ENCODE assay signal across 18 cellular contexts in genomic region chr5:159440948-159441347, GRCh38.
"Had no signal": no experiment of that assay in that cellular context is flagged by ENCODE, and none has a peak within 500 bp of the region (broad histone marks: within the 10 kb centered on the region; RNA-seq: fewer than 3 reads in every experiment).

No MANE protein-coding gene starts in this region.

- H2AFZ ChIP-seq: hepatocyte had no signal

- H3K79me2 ChIP-seq: hepatocyte had no signal

- DNase-seq: esophagus squamous epithelium; foreskin fibroblast; left cardiac atrium; naive B cell; occipital lobe; right lobe of liver; spleen; stimulated activated CD4-positive, alpha-beta T cell treated with anti-CD3 and anti-CD28 coated beads, Interleukin-2, amount 100 ng/mL, for 24 hours; stimulated activated CD4-positive, alpha-beta T cell treated with anti-CD3 and anti-CD28 coated beads, Interleukin-4, amount 100 ng/mL, for 4 hours; stimulated activated naive B cell treated with anti-CD40 and anti-IgM and Interleukin-4, amounts not matched to agents 10 μg/mL and 1 μg/mL and 100 μg/mL, for 72 hours; stimulated activated naive CD8-positive, alpha-beta T cell treated with anti-CD3 and anti-CD28 coated beads, Interleukin-15, amount 100 ng/mL, for 72 hours; upper lobe of right lung had no signal

- H3K4me3 ChIP-seq: esophagus squamous epithelium, gastroesophageal sphincter, hepatocyte, pancreas, right lobe of liver, spleen, testis, tibial nerve, upper lobe of right lung, vagina had no signal

- H3K4me2 ChIP-seq: hepatocyte had no signal

- H3K4me1 ChIP-seq: pancreas, right lobe of liver, spleen, testis, tibial nerve, upper lobe of right lung, vagina had no signal

- H3K27me3 ChIP-seq: pancreas, right lobe of liver, spleen, testis, tibial nerve, upper lobe of right lung, vagina had no signal

- H3K9me3 ChIP-seq: esophagus squamous epithelium, gastroesophageal sphincter, pancreas, right lobe of liver, spleen, testis, tibial nerve, upper lobe of right lung, vagina had no signal

- ATAC-seq: gastroesophageal sphincter; stimulated activated naive CD8-positive, alpha-beta T cell treated with anti-CD3 and anti-CD28 coated beads, Interleukin-15, amount 100 ng/mL, for 72 hours had no signal

- H3K36me3 ChIP-seq: esophagus squamous epithelium, gastroesophageal sphincter, pancreas, right lobe of liver, spleen, tibial nerve, upper lobe of right lung, vagina had no signal

- H3K27ac ChIP-seq: esophagus squamous epithelium, gastroesophageal sphincter, hepatocyte, pancreas, right lobe of liver, spleen, testis, tibial nerve, upper lobe of right lung, vagina had no signal
